ENCODE assay signal across 24 cellular contexts in the genomic region with DNA sequence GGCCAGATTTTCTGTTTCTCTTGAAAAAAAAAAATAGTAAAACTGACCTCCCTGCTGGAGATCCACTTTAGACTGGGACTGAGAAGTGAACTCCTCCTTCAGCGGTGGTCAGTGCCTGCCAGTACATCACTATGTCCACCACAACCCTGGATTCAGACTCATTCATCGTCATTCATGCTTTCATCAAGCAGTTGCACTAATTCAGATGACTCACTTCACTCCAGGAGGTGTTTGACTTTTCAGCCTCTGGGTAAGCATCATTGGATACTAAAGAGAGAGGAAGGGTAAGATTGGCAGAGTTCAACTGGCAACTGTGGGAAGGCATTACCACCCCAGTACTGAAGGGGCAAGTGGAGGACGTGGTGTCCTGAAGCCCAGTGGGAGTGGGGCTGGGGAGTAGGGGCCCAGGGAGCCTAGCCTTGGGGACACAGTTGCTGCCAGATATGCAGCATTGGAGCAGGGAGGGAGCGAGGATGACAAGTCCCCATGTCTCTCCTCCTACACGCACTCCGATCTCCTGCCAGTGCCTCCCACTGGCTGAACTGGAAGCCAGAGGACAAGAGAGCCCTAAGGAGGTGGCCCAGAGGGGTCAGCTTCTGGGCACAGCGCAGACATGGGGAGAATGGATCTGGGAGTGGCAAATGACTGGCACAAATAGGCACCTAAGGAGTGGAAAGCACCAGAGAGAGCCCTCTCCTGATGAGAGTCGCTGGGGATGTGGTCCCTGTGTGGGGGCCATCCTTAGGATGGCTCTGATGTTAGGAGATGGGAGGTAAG.
DNase-seq lines count a peak whose midpoint lies in the region; ATAC-seq and TF ChIP-seq lines count a peak whose summit lies in the region.
"Had no signal": no experiment of that assay in that cellular context is flagged by ENCODE, and none has a peak within 500 bp of the region (broad histone marks: within the 10 kb centered on the region; RNA-seq: fewer than 3 reads in every experiment).

No MANE protein-coding gene starts in this region.

- DNase-seq in activated CD8-positive, alpha-beta memory T cell treated with anti-CD3 and anti-CD28 coated beads, Interleukin-2, amount 10 ng/mL, durations not matched to agents 7 days and 5 days, result peak; percentile 32
- DNase-seq in activated CD8-positive, alpha-beta memory T cell treated with anti-CD3 and anti-CD28 coated beads, Interleukin-2, amount 50 U/mL, for 4 hours, result no peak
- DNase-seq in NCI-H226 (peak; percentile 50), esophagus muscularis mucosa (ENCODE audit: extremely low spot score) (peak; percentile 86), upper lobe of right lung (no peak), WERI-Rb-1 (no peak), T-helper 2 cell (no peak), psoas muscle (no peak)
- DNase-seq: ACHN; activated CD4-positive, alpha-beta T cell treated with anti-CD3 and anti-CD28 coated beads for 48 hours; activated T-cell treated with anti-CD3 and anti-CD28 coated beads for 4 hours; amygdala; caudate nucleus; DMS79 treated with DMSO at 0.1 percent for 48 hours; erythroblast; IMR-90; MM.1S; NCI-H1436 treated with DMSO at 0.1 percent for 48 hours; NCI-H2171; NCI-H526 treated with DMSO at 0.1 percent for 48 hours; pancreas; testis had no signal

- TF ChIP-seq CTCF in esophagus muscularis mucosa (IDR thresholded peaks at IDR 0.05), result no peak
- no peak for TF ChIP-seq CTCF in upper lobe of right lung (IDR thresholded peaks at IDR 0.05)
- no peak for TF ChIP-seq CTCF in WERI-Rb-1 (IDR thresholded peaks at IDR 0.05; ENCODE audit: low read depth, low read length)
- TF ChIP-seq CTCF in psoas muscle (IDR thresholded peaks at IDR 0.05), result no peak

- intact Hi-C loops in esophagus muscularis mucosa (cut with DNase I), result no loop called here
- intact Hi-C loops in upper lobe of right lung (cut with DNase I), result no loop called here
- intact Hi-C loops in psoas muscle (cut with DNase I), result no loop called here

- H3K27ac Mint-ChIP-seq in activated CD8-positive, alpha-beta memory T cell treated with anti-CD3 and anti-CD28 coated beads, Interleukin-2, amount 10 ng/mL, durations not matched to agents 7 days and 5 days, result no peak overlapping the region
- H3K27ac Mint-ChIP-seq: CD14-positive monocyte, memory B cell had no signal

- peaks cover 14% of the 10 kb centered on the region for H3K4me1 Mint-ChIP-seq in activated CD8-positive, alpha-beta memory T cell treated with anti-CD3 and anti-CD28 coated beads, Interleukin-2, amount 10 ng/mL, durations not matched to agents 7 days and 5 days
- H3K4me1 Mint-ChIP-seq: memory B cell had no signal

- H3K36me3 ChIP-seq in esophagus muscularis mucosa (no peaks in the 10 kb centered on the region), upper lobe of right lung (no peaks in the 10 kb centered on the region), WERI-Rb-1 (no peaks in the 10 kb centered on the region), psoas muscle (ENCODE audit: insufficient read depth in 1 of 2, low read depth in 1 of 2) (no peaks in the 10 kb centered on the region)
- H3K36me3 ChIP-seq: pancreas had no signal

- CTCF ChIA-PET in activated CD8-positive, alpha-beta memory T cell treated with anti-CD3 and anti-CD28 coated beads, Interleukin-2, amount 10 ng/mL, durations not matched to agents 7 days and 5 days (lab: Charles Lee), result no interaction called here

- no peak for TF ChIP-seq POLR2A in esophagus muscularis mucosa (IDR thresholded peaks at IDR 0.05; ENCODE audit: low read depth)

- no peak for TF ChIP-seq EP300 in esophagus muscularis mucosa (IDR thresholded peaks at IDR 0.05)

- H3K4me3 ChIP-seq in esophagus muscularis mucosa (no peak overlapping the region), upper lobe of right lung (no peak overlapping the region), WERI-Rb-1 (ENCODE audit: low read depth, low read length) (no peak overlapping the region), psoas muscle (no peak overlapping the region)
- H3K4me3 ChIP-seq: pancreas, testis had no signal

- H3K4me1 ChIP-seq in esophagus muscularis mucosa, result no peaks in the 10 kb centered on the region
- H3K4me1 ChIP-seq in upper lobe of right lung, result no peaks in the 10 kb centered on the region
- no peaks in the 10 kb centered on the region for H3K4me1 ChIP-seq in psoas muscle
- H3K4me1 ChIP-seq: pancreas, testis had no signal

- no peak overlapping the region for H3K4me3 Mint-ChIP-seq in activated CD8-positive, alpha-beta memory T cell treated with anti-CD3 and anti-CD28 coated beads, Interleukin-2, amount 10 ng/mL, durations not matched to agents 7 days and 5 days
- H3K4me3 Mint-ChIP-seq: CD14-positive monocyte, memory B cell had no signal

- no peaks in the 10 kb centered on the region for H3K27me3 ChIP-seq in esophagus muscularis mucosa
- no peaks in the 10 kb centered on the region for H3K27me3 ChIP-seq in upper lobe of right lung
- H3K27me3 ChIP-seq in WERI-Rb-1 (ENCODE audit: insufficient read depth, low read depth, severe bottlenecking), result no peaks in the 10 kb centered on the region
- no peaks in the 10 kb centered on the region for H3K27me3 ChIP-seq in psoas muscle (ENCODE audit: insufficient read depth in 3 of 3, low read length in 2 of 3)
- H3K27me3 ChIP-seq: pancreas, testis had no signal

- no peaks in the 10 kb centered on the region for H3K9me3 Mint-ChIP-seq in activated CD8-positive, alpha-beta memory T cell treated with anti-CD3 and anti-CD28 coated beads, Interleukin-2, amount 10 ng/mL, durations not matched to agents 7 days and 5 days (ENCODE audit: low read depth)
- H3K9me3 Mint-ChIP-seq: CD14-positive monocyte, memory B cell had no signal

- H3K9me3 ChIP-seq in esophagus muscularis mucosa, result no peaks in the 10 kb centered on the region
- H3K9me3 ChIP-seq in upper lobe of right lung, result no peaks in the 10 kb centered on the region
- no peaks in the 10 kb centered on the region for H3K9me3 ChIP-seq in WERI-Rb-1 (ENCODE audit: severe bottlenecking)
- no peaks in the 10 kb centered on the region for H3K9me3 ChIP-seq in psoas muscle
- H3K9me3 ChIP-seq: pancreas, testis had no signal

- WGBS in esophagus muscularis mucosa, result 78% methylated on average over 5 of the region's 8 CpGs
- 86 to 89% (median 89%) methylated on average over 8 of the region's 8 CpGs for WGBS in psoas muscle, 3 donors

- no peaks in the 10 kb centered on the region for H3K36me3 Mint-ChIP-seq in activated CD8-positive, alpha-beta memory T cell treated with anti-CD3 and anti-CD28 coated beads, Interleukin-2, amount 10 ng/mL, durations not matched to agents 7 days and 5 days
- H3K36me3 Mint-ChIP-seq: CD14-positive monocyte, memory B cell had no signal

- H3K27ac ChIP-seq in esophagus muscularis mucosa (replicated peaks in 1 of 4) (no peak overlapping the region), upper lobe of right lung (no peak overlapping the region), WERI-Rb-1 (no peak overlapping the region), psoas muscle (no peak overlapping the region)
- H3K27ac ChIP-seq: pancreas, testis had no signal

- ATAC-seq in activated CD8-positive, alpha-beta memory T cell treated with anti-CD3 and anti-CD28 coated beads, Interleukin-2, amount 10 ng/mL, durations not matched to agents 7 days and 5 days, result no peak
- ATAC-seq in upper lobe of right lung, result peak; percentile 21
- no peak for ATAC-seq in psoas muscle
- ATAC-seq: pancreas had no signal

- no peaks in the 10 kb centered on the region for H3K27me3 Mint-ChIP-seq in activated CD8-positive, alpha-beta memory T cell treated with anti-CD3 and anti-CD28 coated beads, Interleukin-2, amount 10 ng/mL, durations not matched to agents 7 days and 5 days

Comparison
In these comparisons a context has a peak if more than half of its experiments do, and no peak if none do; other contexts are left out.
1. DNase-seq: peak in activated CD8-positive, alpha-beta memory T cell treated with anti-CD3 and anti-CD28 coated beads, Interleukin-2, amount 10 ng/mL, durations not matched to agents 7 days and 5 days (single experiment), NCI-H226 (single experiment) and esophagus muscularis mucosa (single experiment); none in activated CD8-positive, alpha-beta memory T cell treated with anti-CD3 and anti-CD28 coated beads, Interleukin-2, amount 50 U/mL, for 4 hours (single experiment), upper lobe of right lung (single experiment), WERI-Rb-1 (single experiment), T-helper 2 cell (0 of 5) and psoas muscle (0 of 2).